18 cellular contexts compared by ENCODE assay signal in the genomic region with DNA sequence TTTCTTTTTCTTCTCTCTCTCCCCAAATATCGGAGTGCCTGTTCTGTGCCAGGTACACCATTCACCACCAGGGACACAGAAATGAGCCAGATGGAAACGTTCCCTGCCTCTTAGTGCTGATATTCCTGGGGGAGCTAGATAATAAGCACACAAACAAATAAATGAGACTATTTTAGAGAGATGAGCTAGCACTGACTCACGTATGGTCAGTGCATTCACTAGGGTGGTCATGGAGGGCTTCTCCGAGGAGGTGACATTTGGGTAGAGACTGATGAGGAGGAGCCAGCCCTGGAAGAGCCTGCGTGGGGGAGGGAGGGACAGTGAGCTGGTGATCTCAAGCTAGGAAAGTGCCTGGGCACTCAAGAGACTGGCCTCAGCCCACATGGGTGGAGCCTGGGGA.
DNase-seq lines count a peak whose midpoint lies in the region; ATAC-seq, FAIRE-seq and TF ChIP-seq lines count a peak whose summit lies in the region.
"Had no signal": no experiment of that assay in that cellular context is flagged by ENCODE, and none has a peak within 500 bp of the region (broad histone marks: within the 10 kb centered on the region; RNA-seq: fewer than 3 reads in every experiment).

No MANE protein-coding gene starts in this region.

- in situ Hi-C loops in GM23248 (cut with MboI), result no loop called here

- FAIRE-seq in astrocyte (lab: Jason Lieb, UNC) (no peak), urothelium cell line (lab: Jason Lieb, UNC) (peak; percentile 5)
- FAIRE-seq: D721Med, H54 had no signal

- H3K79me2 ChIP-seq in GM23248 (ENCODE audit: insufficient read depth) (no peaks in the 10 kb centered on the region), astrocyte (ENCODE audit: insufficient read depth, low read length) (no peaks in the 10 kb centered on the region)

- H3K27ac ChIP-seq in GM23248, result no peak overlapping the region
- no peak overlapping the region for H3K27ac ChIP-seq in astrocyte (ENCODE audit: low read depth, low read length)
- H3K27ac ChIP-seq in gastroesophageal sphincter, result no peak overlapping the region
- H3K27ac ChIP-seq in SJCRH30, result no peak overlapping the region

- peaks cover 7% of the 10 kb centered on the region for H3K36me3 Mint-ChIP-seq in astrocyte (ENCODE audit: low read depth, unreplicated experiment)
- H3K36me3 Mint-ChIP-seq: CD8-positive, alpha-beta T cell had no signal

- no peak overlapping the region for H3K9ac ChIP-seq in GM23248
- no peak overlapping the region for H3K9ac ChIP-seq in astrocyte (ENCODE audit: low read length)

- TF ChIP-seq CTCF in astrocyte (IDR thresholded peaks at IDR 0.05; ENCODE audit: insufficient read depth, low read depth, low read length), result no peak
- TF ChIP-seq CTCF in fibroblast of mammary gland (conservative IDR thresholded peaks at IDR 0.05; ENCODE audit: control insufficient read depth, insufficient read depth, low read depth, low read length), result no peak
- TF ChIP-seq CTCF in gastroesophageal sphincter (IDR thresholded peaks at IDR 0.05), result no peak

- peaks cover 4% of the 10 kb centered on the region for H3K4me1 Mint-ChIP-seq in astrocyte (ENCODE audit: low read depth, unreplicated experiment)

- no peak overlapping the region for H3K27ac Mint-ChIP-seq in astrocyte (ENCODE audit: unreplicated experiment)
- H3K27ac Mint-ChIP-seq: CD8-positive, alpha-beta T cell had no signal

- H3K9me3 Mint-ChIP-seq in astrocyte (ENCODE audit: unreplicated experiment), result peaks cover 21% of the 10 kb centered on the region
- H3K9me3 Mint-ChIP-seq: CD8-positive, alpha-beta T cell had no signal

- no peaks in the 10 kb centered on the region for H3K36me3 ChIP-seq in GM23248 (ENCODE audit: low read depth)
- H3K36me3 ChIP-seq in astrocyte (ENCODE audit: insufficient read depth, low read length), result no peaks in the 10 kb centered on the region
- H3K36me3 ChIP-seq in gastroesophageal sphincter, result no peaks in the 10 kb centered on the region
- no peaks in the 10 kb centered on the region; the same call in 1 of the 2 replicates for H3K36me3 ChIP-seq in SJCRH30
- H3K36me3 ChIP-seq: BE2C had no signal

- TF ChIP-seq EP300 in gastroesophageal sphincter (IDR thresholded peaks at IDR 0.05), result no peak

- H3K27me3 Mint-ChIP-seq in astrocyte (ENCODE audit: low read depth, unreplicated experiment), result peaks cover 41% of the 10 kb centered on the region

- no peak overlapping the region for H3K4me3 ChIP-seq in GM23248
- H3K4me3 ChIP-seq in astrocyte (ENCODE audit: insufficient read depth, low read depth, low read length), result no peak overlapping the region
- no peak overlapping the region for H3K4me3 ChIP-seq in fibroblast of mammary gland (ENCODE audit: control insufficient read depth, low read depth, low read length)
- H3K4me3 ChIP-seq in gastroesophageal sphincter, result no peak overlapping the region
- H3K4me3 ChIP-seq in SJCRH30, result no peak overlapping the region

- peak; percentile 36 for DNase-seq in GM23248
- DNase-seq in astrocyte (ENCODE audit: low read depth), result no peak
- DNase-seq in fibroblast of mammary gland (ENCODE audit: low read depth), result peak; percentile 62
- DNase-seq in urothelium cell line (ENCODE audit: low spot score), result no peak
- no peak for DNase-seq in SJCRH30
- DNase-seq: BE2C; CD8-positive, alpha-beta T cell; DND-41; NCI-H1417 treated with DMSO at 0.1 percent for 48 hours; NCI-H1930; NCI-H2171; NCI-H446 treated with DMSO at 0.1 percent for 48 hours; NK-92 treated with Interleukin-12 subunit alpha and Interleukin-12 subunit beta, amount 100 ng/mL, for 24 hours; RPMI8226 had no signal

- no peak for TF ChIP-seq POLR2A in gastroesophageal sphincter (IDR thresholded peaks at IDR 0.05)

- H3K4me2 ChIP-seq in GM23248 (ENCODE audit: unreplicated experiment) (no peak overlapping the region), astrocyte (ENCODE audit: low read length) (peak overlapping the region; percentile 8)

- H2AFZ ChIP-seq in GM23248 (no peak overlapping the region), astrocyte (ENCODE audit: low read depth, low read length) (no peak overlapping the region)

- no peak for ATAC-seq in gastroesophageal sphincter
- no peak for ATAC-seq in HG03159 (IDR thresholded peaks at IDR 0.05; ENCODE audit: unreplicated experiment)
- ATAC-seq: CD8-positive, alpha-beta T cell had no signal

- H3K27me3 ChIP-seq in GM23248 (replicated peaks; ENCODE audit: insufficient read depth), result peaks cover 12% of the 10 kb centered on the region
- H3K27me3 ChIP-seq in astrocyte (ENCODE audit: insufficient read depth, low read length), result peaks cover 6% of the 10 kb centered on the region
- peaks cover 70% of the 10 kb centered on the region for H3K27me3 ChIP-seq in gastroesophageal sphincter
- peaks cover 14% of the 10 kb centered on the region for H3K27me3 ChIP-seq in SJCRH30
- H3K27me3 ChIP-seq: BE2C had no signal

- no peak overlapping the region for H3K4me3 Mint-ChIP-seq in astrocyte (ENCODE audit: unreplicated experiment)
- H3K4me3 Mint-ChIP-seq: CD8-positive, alpha-beta T cell had no signal

- H3K9me3 ChIP-seq in GM23248 (ENCODE audit: low read depth) (no peaks in the 10 kb centered on the region), astrocyte (ENCODE audit: insufficient read depth, low read depth, low read length) (no peaks in the 10 kb centered on the region), gastroesophageal sphincter (peaks cover 0 to 18% (median 0%) of the 10 kb centered on the region in 3 donors), SJCRH30 (replicated peaks) (no peaks in the 10 kb centered on the region; the same call in 1 of the 2 replicates)
- H3K9me3 ChIP-seq: BE2C had no signal

- no peaks in the 10 kb centered on the region for H4K20me1 ChIP-seq in GM23248 (ENCODE audit: insufficient read depth)
- no peaks in the 10 kb centered on the region for H4K20me1 ChIP-seq in astrocyte (ENCODE audit: insufficient read depth, low read length)

- H3F3A ChIP-seq in GM23248 (ENCODE audit: insufficient read depth), result 0 out of 2 replicates have a peak, but pooled peaks cover 9% of the 10 kb centered on the region

- peaks cover 4% of the 10 kb centered on the region; the same call in 1 of the 2 replicates for H3K4me1 ChIP-seq in GM23248 (ENCODE audit: insufficient read depth)
- peaks cover 6% of the 10 kb centered on the region for H3K4me1 ChIP-seq in astrocyte (ENCODE audit: insufficient read depth, low read length)
- peaks cover 0 to 18% (median 0%) of the 10 kb centered on the region in 3 donors for H3K4me1 ChIP-seq in gastroesophageal sphincter
- H3K4me1 ChIP-seq in SJCRH30, result no peaks in the 10 kb centered on the region
- H3K4me1 ChIP-seq: BE2C had no signal

- H3K9me2 ChIP-seq in GM23248 (ENCODE audit: insufficient read depth), result no peaks in the 10 kb centered on the region

- WGBS in GM23248 (ENCODE audit: low coverage in 1 of 2, low lambda C conversion rate in 2 of 2, missing lambda C conversion rate in 2 of 2), 2 experiments, result 28 to 31% methylated on average over 5 of the region's 5 CpGs
- WGBS in gastroesophageal sphincter (ENCODE audit: low coverage in 1 of 2), 2 donors, result 62% methylated on average over 4 of the region's 5 CpGs; no CpG with 5 or more reads in 1 of the 2 donors

Comparison
In these comparisons a context has a peak if more than half of its experiments do, and no peak if none do; other contexts are left out.
1. DNase-seq: peak in GM23248 (single experiment) and fibroblast of mammary gland (single experiment); none in astrocyte (single experiment), urothelium cell line (single experiment) and SJCRH30 (0 of 2).